ENCODE assay signal across 8 cellular contexts in the genomic region with DNA sequence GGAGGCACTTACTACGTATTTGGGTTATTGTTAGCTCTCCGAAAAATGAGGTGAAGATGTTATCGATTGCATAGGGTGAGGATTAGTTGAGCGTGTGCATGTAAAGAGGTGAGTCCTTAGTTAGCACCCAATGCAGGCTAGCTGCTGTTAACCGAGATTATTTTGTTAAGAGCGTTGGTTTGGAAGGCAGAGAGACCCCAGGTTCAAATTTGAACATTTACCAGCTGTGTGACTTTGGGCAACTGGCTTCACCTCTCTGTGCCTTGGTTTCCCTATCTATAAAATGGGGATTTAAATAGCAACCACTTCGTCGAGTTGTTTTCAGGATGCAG. TPM values are rescaled to one million over a fixed set of nuclear protein-coding genes. Genes with fewer than 3 reads are reported as not detected.
DNase-seq lines count a peak whose midpoint lies in the region; ATAC-seq and TF ChIP-seq lines count a peak whose summit lies in the region.

No MANE protein-coding gene starts in this region.

- intact Hi-C loops in heart right ventricle (cut with DNase I): loop anchor here (5.0 to 10.0 kb wide), 10 partner anchors 95 to 430 kb away; partner anchors contain the start of genes CATSPERG (in 3 of the 10) and DPF1 (in 2 of the 10)
- intact Hi-C loops in left cardiac atrium (cut with DNase I): loop anchor here in 1 of 2 donors (5.0 kb wide), 1 partner anchor 95 kb away; no protein-coding TSS in a partner anchor
- intact Hi-C loops in adrenal gland (cut with DNase I): loop anchor here (10.0 kb wide), 3 partner anchors 187 to 417 kb away; partner anchors contain the start of gene DPF1 (in 1 of the 2)
- intact Hi-C loops in aorta (cut with DNase I): loop anchor here (10.0 kb wide), 3 partner anchors 187 to 427 kb away; partner anchors contain the start of genes CATSPERG (in 1 of the 2) and DPF1 (in 1 of the 2)

- no peaks in the 10 kb centered on the region for H3K36me3 ChIP-seq in heart right ventricle
- H3K36me3 ChIP-seq in adrenal gland (replicated peaks in 1 of 2): no peaks in the 10 kb centered on the region
- H3K36me3 ChIP-seq in lung (ENCODE audit: control insufficient read depth in 2 of 2, insufficient read depth in 2 of 2, low read length in 2 of 2): no peaks in the 10 kb centered on the region
- no peaks in the 10 kb centered on the region for H3K36me3 ChIP-seq in aorta (ENCODE audit: control insufficient read depth in 1 of 2, insufficient read depth in 2 of 2, low read length in 1 of 2)

- H3K9me3 ChIP-seq in heart right ventricle (no peaks in the 10 kb centered on the region), adrenal gland (replicated peaks in 1 of 3) (no peaks in the 10 kb centered on the region), lung (ENCODE audit: control insufficient read depth in 2 of 2, insufficient read depth in 1 of 2, low read length in 1 of 2) (no peaks in the 10 kb centered on the region), aorta (ENCODE audit: control insufficient read depth, low read length) (no peaks in the 10 kb centered on the region)

- no peaks in the 10 kb centered on the region for H3K27me3 ChIP-seq in heart right ventricle
- no peaks in the 10 kb centered on the region for H3K27me3 ChIP-seq in adrenal gland
- no peaks in the 10 kb centered on the region for H3K27me3 ChIP-seq in lung (ENCODE audit: control insufficient read depth, insufficient read depth)
- H3K27me3 ChIP-seq in aorta (ENCODE audit: control insufficient read depth in 1 of 2, insufficient read depth in 2 of 2, low read length in 1 of 2): no peaks in the 10 kb centered on the region

- TF ChIP-seq CTCF in heart right ventricle (IDR thresholded peaks at IDR 0.05) (no peak), adrenal gland (IDR thresholded peaks at IDR 0.05) (no peak), lung (IDR thresholded peaks at IDR 0.05; ENCODE audit: control extremely low read depth, extremely low read depth) (no peak), omental fat pad (IDR thresholded peaks at IDR 0.05) (no peak)

- TF ChIP-seq POLR2A in adrenal gland (IDR thresholded peaks at IDR 0.05): no peak

- peak overlapping the region; percentile 63 to 99 (median 88) for H3K4me3 ChIP-seq in heart right ventricle
- peak overlapping the region; percentile 5 to 86 (median 69) for H3K4me3 ChIP-seq in adrenal gland
- peak overlapping the region; percentile 92 for H3K4me3 ChIP-seq in lung
- H3K4me3 ChIP-seq in aorta (ENCODE audit: low read length in 2 of 2): peak overlapping the region; percentile 43 to 93

- peaks cover 4 to 24% (median 18%) of the 10 kb centered on the region in 9 donors for H3K4me1 ChIP-seq in heart right ventricle
- peaks cover 6 to 8% of the 10 kb centered on the region in 2 donors for H3K4me1 ChIP-seq in adrenal gland (replicated peaks in 1 of 2)
- H3K4me1 ChIP-seq in lung (ENCODE audit: control insufficient read depth in 2 of 2, insufficient read depth in 2 of 2, low read length in 2 of 2): peaks cover 7% of the 10 kb centered on the region in 2 donors
- H3K4me1 ChIP-seq in aorta (ENCODE audit: control insufficient read depth in 1 of 2, insufficient read depth in 2 of 2, low read length in 2 of 2): peaks cover 0 to 3% of the 10 kb centered on the region in 2 donors

- ATAC-seq in heart right ventricle: no peak
- ATAC-seq in left cardiac atrium: no peak
- no peak for ATAC-seq in lung (ENCODE audit: insufficient read depth, low FRiP score)
- no peak for ATAC-seq in aorta (ENCODE audit: low FRiP score)
- no peak for ATAC-seq in HG02642 (IDR thresholded peaks at IDR 0.05; ENCODE audit: poor library complexity, unreplicated experiment)
- no peak for ATAC-seq in omental fat pad (ENCODE audit: low FRiP score)

- DNase-seq in heart right ventricle (no peak), left cardiac atrium (no peak), adrenal gland (no peak), lung (ENCODE audit: low spot score) (no peak), aorta (no peak), omental fat pad (ENCODE audit: low spot score) (no peak)
- no peak for DNase-seq in activated CD4-positive, alpha-beta T cell treated with anti-CD3 and anti-CD28 coated beads, Interleukin-2, amount 50 U/mL, for 48 hours

- WGBS in heart right ventricle, 2 donors: 6 to 9% methylated on average over 8 of the region's 8 CpGs
- WGBS in adrenal gland, 4 donors: 7 to 18% (median 13%) methylated on average over 8 of the region's 8 CpGs
- WGBS in lung, 2 donors: 7 to 13% methylated on average over 8 of the region's 8 CpGs
- WGBS in aorta, 2 donors: 7 to 9% methylated on average over 8 of the region's 8 CpGs

- H3K27ac ChIP-seq in heart right ventricle (peak overlapping the region in 4 of 10 donors; percentile 73 to 88 (median 82)), adrenal gland (no peak overlapping the region), lung (ENCODE audit: low read depth in 1 of 2, low read length in 1 of 2) (no peak overlapping the region), aorta (ENCODE audit: low read depth in 1 of 2, low read length in 2 of 2) (no peak overlapping the region)

RNA-seq across cellular contexts. Expression of gene SIPA1L3, which starts 0.7 kb away (rescaled TPM):
- total RNA-seq in heart right ventricle: 10 to 100 TPM in 8 of 10 donors, 1 to 10 TPM in 2; 5.2 to 24.2 (median 12.7) TPM
- polyA plus RNA-seq in heart right ventricle: 1 to 10 TPM; 2.8 to 8.4 TPM
- total RNA-seq in left cardiac atrium: 1 to 10 TPM; 9.8 to 10.0 TPM
- total RNA-seq in adrenal gland: 10 to 100 TPM in 6 of 8 donors, 1 to 10 TPM in 2; 8.4 to 24.1 (median 14.1) TPM
- 10 to 100 TPM in 2 of 3 donors, 1 to 10 TPM in 1; 2.2 to 12.0 (median 10.2) TPM for polyA plus RNA-seq in adrenal gland
- total RNA-seq in lung: 10 to 100 TPM; 44.8 to 50.5 TPM
- polyA plus RNA-seq in lung: 10 to 100 TPM in 1 of 2 donors, 1 to 10 TPM in 1; 9.6 to 10.4 TPM
- total RNA-seq in aorta: 10 to 100 TPM; 17.2 to 20.9 TPM
- polyA plus RNA-seq in aorta: 1 to 10 TPM; 1.3 to 5.3 TPM
- 10 to 100 TPM in 2 of 4 donors, 1 to 10 TPM in 2; 8.9 to 14.7 (median 12.0) TPM for total RNA-seq in omental fat pad

RNA-seq across cellular contexts. Expression of gene WDR87, which starts 1.3 kb away (rescaled TPM):
- total RNA-seq in heart right ventricle (under 1 TPM in 1 of 10 donors, not detected in 9; 0.04 TPM), left cardiac atrium (not detected), adrenal gland (not detected), lung (not detected), aorta (not detected), omental fat pad (not detected)
- polyA plus RNA-seq in heart right ventricle (not detected), adrenal gland (under 1 TPM in 2 of 3 donors, not detected in 1; under 0.01 to 0.08 TPM), lung (not detected), aorta (not detected)
